14 cellular contexts compared by ENCODE assay signal in the genomic region with DNA sequence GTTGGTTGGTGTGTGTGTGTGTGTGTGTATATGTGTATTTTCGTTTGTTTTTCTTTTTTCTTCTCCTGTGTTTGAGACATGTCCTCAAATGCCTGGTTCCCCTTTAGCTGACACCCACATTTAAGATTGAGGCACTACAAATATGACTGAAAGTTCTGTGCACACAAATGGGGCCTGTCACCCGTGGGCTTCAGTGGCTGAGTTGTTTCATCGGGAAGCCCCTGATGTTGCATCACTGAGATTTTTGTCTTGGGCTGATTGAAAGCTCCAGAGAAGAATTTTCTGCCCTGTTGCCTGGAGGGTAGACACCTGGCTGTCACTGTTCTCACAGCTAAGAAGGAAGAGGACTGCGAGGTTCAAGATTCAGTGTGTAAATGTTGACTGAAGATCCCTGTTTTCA.
DNase-seq lines count a peak whose midpoint lies in the region; ATAC-seq and TF ChIP-seq lines count a peak whose summit lies in the region.
"Had no signal": no experiment of that assay in that cellular context is flagged by ENCODE, and none has a peak within 500 bp of the region (broad histone marks: within the 10 kb centered on the region; RNA-seq: fewer than 3 reads in every experiment).

No MANE protein-coding gene starts in this region.

- POLR2A ChIA-PET in activated CD8-positive, alpha-beta T cell treated with anti-CD3 and anti-CD28 coated beads for 36 hours (lab: Charles Lee): no interaction called here
- POLR2A ChIA-PET in activated CD8-positive, alpha-beta T cell treated with anti-CD3 and anti-CD28 coated beads, Interleukin-2, amount 10 ng/mL, durations not matched to agents 7 days and 5 days (lab: Charles Lee): no interaction called here

- H3K27ac Mint-ChIP-seq in activated CD8-positive, alpha-beta T cell treated with anti-CD3 and anti-CD28 coated beads for 36 hours: no peak overlapping the region
- H3K27ac Mint-ChIP-seq in activated CD8-positive, alpha-beta T cell treated with anti-CD3 and anti-CD28 coated beads, Interleukin-2, amount 10 ng/mL, durations not matched to agents 7 days and 5 days: no peak overlapping the region
- peak overlapping the region; percentile 78 for H3K27ac Mint-ChIP-seq in stimulated activated memory B cell treated with anti-CD40 and anti-IgM and Interleukin-4, amounts not matched to agents 10 μg/mL and 1 μg/mL and 100 μg/mL, for 72 hours
- no peak overlapping the region for H3K27ac Mint-ChIP-seq in nephron progenitor cell
- H3K27ac Mint-ChIP-seq: natural killer cell treated with Interleukin-12 subunit alpha and Interleukin-12 subunit beta and Interleukin-15 and Interleukin-18, amount 100 ng/mL, for 72 hours had no signal

- intact Hi-C loops in activated CD8-positive, alpha-beta T cell treated with anti-CD3 and anti-CD28 coated beads for 36 hours (cut with micrococcal nuclease): no loop called here

- no peak for ATAC-seq in activated CD8-positive, alpha-beta T cell treated with anti-CD3 and anti-CD28 coated beads for 36 hours
- ATAC-seq in activated CD8-positive, alpha-beta T cell treated with anti-CD3 and anti-CD28 coated beads, Interleukin-2, amount 10 ng/mL, durations not matched to agents 7 days and 5 days: no peak
- ATAC-seq in GM21526 (IDR thresholded peaks at IDR 0.05; ENCODE audit: low FRiP score, unreplicated experiment): peak; percentile 75
- peak; percentile 68 for ATAC-seq in HG03378 (IDR thresholded peaks at IDR 0.05; ENCODE audit: unreplicated experiment)
- peak; percentile 82 for ATAC-seq in stimulated activated memory B cell treated with anti-CD40 and anti-IgM and Interleukin-4, amounts not matched to agents 10 μg/mL and 1 μg/mL and 100 μg/mL, for 72 hours
- ATAC-seq in HG02759 (IDR thresholded peaks at IDR 0.05; ENCODE audit: unreplicated experiment): no peak
- ATAC-seq: natural killer cell treated with Interleukin-12 subunit alpha and Interleukin-12 subunit beta and Interleukin-15 and Interleukin-18, amount 100 ng/mL, for 72 hours had no signal

- TF ChIP-seq CTCF in activated CD8-positive, alpha-beta T cell treated with anti-CD3 and anti-CD28 coated beads for 36 hours (IDR thresholded peaks at IDR 0.05): no peak
- no peak for TF ChIP-seq CTCF in nephron progenitor cell (IDR thresholded peaks at IDR 0.05)

- H3K4me3 Mint-ChIP-seq in activated CD8-positive, alpha-beta T cell treated with anti-CD3 and anti-CD28 coated beads for 36 hours: no peak overlapping the region
- H3K4me3 Mint-ChIP-seq in activated CD8-positive, alpha-beta T cell treated with anti-CD3 and anti-CD28 coated beads, Interleukin-2, amount 10 ng/mL, durations not matched to agents 7 days and 5 days: no peak overlapping the region
- H3K4me3 Mint-ChIP-seq in stimulated activated memory B cell treated with anti-CD40 and anti-IgM and Interleukin-4, amounts not matched to agents 10 μg/mL and 1 μg/mL and 100 μg/mL, for 72 hours: peak overlapping the region; percentile 40
- no peak overlapping the region for H3K4me3 Mint-ChIP-seq in nephron progenitor cell
- H3K4me3 Mint-ChIP-seq: natural killer cell treated with Interleukin-12 subunit alpha and Interleukin-12 subunit beta and Interleukin-15 and Interleukin-18, amount 100 ng/mL, for 72 hours had no signal

- H3K4me1 Mint-ChIP-seq in activated CD8-positive, alpha-beta T cell treated with anti-CD3 and anti-CD28 coated beads for 36 hours (ENCODE audit: low read depth): peaks cover 9% of the 10 kb centered on the region
- peaks cover 8% of the 10 kb centered on the region for H3K4me1 Mint-ChIP-seq in activated CD8-positive, alpha-beta T cell treated with anti-CD3 and anti-CD28 coated beads, Interleukin-2, amount 10 ng/mL, durations not matched to agents 7 days and 5 days (ENCODE audit: low read depth)
- H3K4me1 Mint-ChIP-seq in stimulated activated memory B cell treated with anti-CD40 and anti-IgM and Interleukin-4, amounts not matched to agents 10 μg/mL and 1 μg/mL and 100 μg/mL, for 72 hours: peaks cover 64% of the 10 kb centered on the region
- H3K4me1 Mint-ChIP-seq in nephron progenitor cell: no peaks in the 10 kb centered on the region

- H3K27me3 Mint-ChIP-seq in activated CD8-positive, alpha-beta T cell treated with anti-CD3 and anti-CD28 coated beads for 36 hours: peaks cover 2% of the 10 kb centered on the region
- no peaks in the 10 kb centered on the region for H3K27me3 Mint-ChIP-seq in activated CD8-positive, alpha-beta T cell treated with anti-CD3 and anti-CD28 coated beads, Interleukin-2, amount 10 ng/mL, durations not matched to agents 7 days and 5 days (ENCODE audit: low read depth)
- H3K27me3 Mint-ChIP-seq in stimulated activated memory B cell treated with anti-CD40 and anti-IgM and Interleukin-4, amounts not matched to agents 10 μg/mL and 1 μg/mL and 100 μg/mL, for 72 hours: no peaks in the 10 kb centered on the region
- H3K27me3 Mint-ChIP-seq in nephron progenitor cell (ENCODE audit: low read depth, poor library complexity): peaks cover 6% of the 10 kb centered on the region

- peak; percentile 10 for DNase-seq in activated CD8-positive, alpha-beta T cell treated with anti-CD3 and anti-CD28 coated beads for 36 hours
- DNase-seq in activated CD8-positive, alpha-beta T cell treated with anti-CD3 and anti-CD28 coated beads, Interleukin-2, amount 10 ng/mL, durations not matched to agents 7 days and 5 days: no peak
- DNase-seq in nephron progenitor cell: no peak
- DNase-seq in SIG-M5 (lab: John Stamatoyannopoulos, UW): no peak
- DNase-seq: activated CD4-positive, alpha-beta T cell treated with anti-CD3 and anti-CD28 coated beads, Interleukin-2, amount 50 U/mL, for 4 hours; C1 segment of cervical spinal cord; EL; NCI-H1417; stimulated activated CD4-positive, alpha-beta T cell treated with anti-CD3 and anti-CD28 coated beads, Interleukin-15, amount 100 ng/mL, for 24 hours had no signal

- CTCF ChIA-PET in activated CD8-positive, alpha-beta T cell treated with anti-CD3 and anti-CD28 coated beads for 36 hours (lab: Charles Lee): interaction anchor here (1.6 kb wide), 1 partner anchor 9 kb away, joined by 4 read pairs; no protein-coding TSS in a partner anchor
- CTCF ChIA-PET in activated CD8-positive, alpha-beta T cell treated with anti-CD3 and anti-CD28 coated beads, Interleukin-2, amount 10 ng/mL, durations not matched to agents 7 days and 5 days (lab: Charles Lee): no interaction called here

- no peaks in the 10 kb centered on the region for H3K36me3 Mint-ChIP-seq in activated CD8-positive, alpha-beta T cell treated with anti-CD3 and anti-CD28 coated beads for 36 hours (ENCODE audit: low read depth)
- no peaks in the 10 kb centered on the region for H3K36me3 Mint-ChIP-seq in activated CD8-positive, alpha-beta T cell treated with anti-CD3 and anti-CD28 coated beads, Interleukin-2, amount 10 ng/mL, durations not matched to agents 7 days and 5 days (ENCODE audit: low read depth)
- peaks cover 11% of the 10 kb centered on the region for H3K36me3 Mint-ChIP-seq in stimulated activated memory B cell treated with anti-CD40 and anti-IgM and Interleukin-4, amounts not matched to agents 10 μg/mL and 1 μg/mL and 100 μg/mL, for 72 hours
- no peaks in the 10 kb centered on the region for H3K36me3 Mint-ChIP-seq in nephron progenitor cell (ENCODE audit: low read depth)
- H3K36me3 Mint-ChIP-seq: natural killer cell treated with Interleukin-12 subunit alpha and Interleukin-12 subunit beta and Interleukin-15 and Interleukin-18, amount 100 ng/mL, for 72 hours had no signal

- no peaks in the 10 kb centered on the region for H3K9me3 Mint-ChIP-seq in activated CD8-positive, alpha-beta T cell treated with anti-CD3 and anti-CD28 coated beads for 36 hours
- H3K9me3 Mint-ChIP-seq in activated CD8-positive, alpha-beta T cell treated with anti-CD3 and anti-CD28 coated beads, Interleukin-2, amount 10 ng/mL, durations not matched to agents 7 days and 5 days (ENCODE audit: insufficient read depth): no peaks in the 10 kb centered on the region
- H3K9me3 Mint-ChIP-seq in stimulated activated memory B cell treated with anti-CD40 and anti-IgM and Interleukin-4, amounts not matched to agents 10 μg/mL and 1 μg/mL and 100 μg/mL, for 72 hours: peaks cover 11% of the 10 kb centered on the region
- no peaks in the 10 kb centered on the region for H3K9me3 Mint-ChIP-seq in nephron progenitor cell

Comparison
In these comparisons a context has a peak if more than half of its experiments do, and no peak if none do; other contexts are left out.
1. ATAC-seq: peak in GM21526 (single experiment), HG03378 (single experiment) and stimulated activated memory B cell treated with anti-CD40 and anti-IgM and Interleukin-4, amounts not matched to agents 10 μg/mL and 1 μg/mL and 100 μg/mL, for 72 hours (single experiment); none in activated CD8-positive, alpha-beta T cell treated with anti-CD3 and anti-CD28 coated beads for 36 hours (single experiment), activated CD8-positive, alpha-beta T cell treated with anti-CD3 and anti-CD28 coated beads, Interleukin-2, amount 10 ng/mL, durations not matched to agents 7 days and 5 days (single experiment) and HG02759 (single experiment).